In the genomic region with DNA sequence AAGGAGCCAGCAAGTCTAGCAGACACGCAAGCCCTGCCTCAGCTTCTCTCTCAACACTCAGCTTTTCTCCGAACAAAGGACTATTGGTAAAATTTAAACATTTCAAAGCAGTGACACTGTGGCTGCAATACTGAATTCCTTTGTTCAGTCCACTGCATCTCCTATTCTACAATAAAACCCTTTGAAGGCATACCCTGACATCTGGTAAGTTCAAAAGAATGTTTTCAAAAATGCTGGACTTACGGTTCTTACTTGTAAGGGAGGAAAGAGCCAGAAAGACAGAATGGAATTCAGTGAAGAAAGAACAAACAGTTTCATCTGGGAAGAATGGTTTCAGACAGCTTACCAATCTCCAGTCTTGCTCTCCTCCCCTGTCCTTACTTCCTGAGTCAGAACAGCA, we compare ENCODE assay signal across 36 cellular contexts. TPM values are rescaled to one million over a fixed set of nuclear protein-coding genes. Genes with fewer than 3 reads are reported as not detected.
"Had no signal": no experiment of that assay in that cellular context is flagged by ENCODE, and none has a peak within 500 bp of the region (broad histone marks: within the 10 kb centered on the region; RNA-seq: fewer than 3 reads in every experiment).

No MANE protein-coding gene starts in this region.

- H3K27me3 Mint-ChIP-seq: activated CD4-positive, alpha-beta memory T cell treated with anti-CD3 and anti-CD28 coated beads, Interleukin-2, amount 10 ng/mL, durations not matched to agents 7 days and 5 days; activated CD8-positive, alpha-beta memory T cell treated with anti-CD3 and anti-CD28 coated beads, Interleukin-2, amount 10 ng/mL, durations not matched to agents 7 days and 5 days; activated naive CD8-positive, alpha-beta T cell treated with anti-CD3 and anti-CD28 coated beads for 36 hours; activated T-helper 17 cell treated with anti-CD3 and anti-CD28 coated beads, Interleukin-2, amount 50 U/mL, for 72 hours had no signal

- H3K4me1 ChIP-seq: ascending aorta, Peyer's patch had no signal

- DNase-seq: activated CD4-positive, alpha-beta memory T cell treated with anti-CD3 and anti-CD28 coated beads, Interleukin-2, amount 10 ng/mL, durations not matched to agents 7 days and 5 days; activated CD4-positive, alpha-beta T cell treated with anti-CD3 and anti-CD28 coated beads for 1 hour; activated CD4-positive, alpha-beta T cell treated with anti-CD3 and anti-CD28 coated beads for 48 hours; activated CD4-positive, CD25-positive, alpha-beta regulatory T cell; activated CD8-positive, alpha-beta memory T cell treated with anti-CD3 and anti-CD28 coated beads for 24 hours; activated CD8-positive, alpha-beta memory T cell treated with anti-CD3 and anti-CD28 coated beads, Interleukin-2, amount 10 ng/mL, durations not matched to agents 7 days and 5 days; activated CD8-positive, alpha-beta memory T cell treated with anti-CD3 and anti-CD28 coated beads, Interleukin-2, amount 50 U/mL, for 48 hours; activated effector memory CD4-positive, alpha-beta T cell treated with anti-CD3 and anti-CD28 coated beads, Interleukin-2, amount 50 U/mL, for 16 hours; activated naive CD4-positive, alpha-beta T cell; activated naive CD4-positive, alpha-beta T cell treated with anti-CD3 and anti-CD28 coated beads, Interleukin-2, amount 50 U/mL, for 16 hours; activated naive CD8-positive, alpha-beta T cell treated with anti-CD3 and anti-CD28 coated beads for 36 hours; activated T-cell treated with anti-CD3 and anti-CD28 coated beads, Interleukin-2, amount 50 U/mL, for 48 hours; amygdala; NCI-H1092 treated with DMSO at 0.1 percent for 48 hours; NCI-H1417; NCI-H146; NCI-H187; NCI-H2029 treated with DMSO at 0.1 percent for 48 hours; NCI-H2171 treated with DMSO at 0.1 percent for 48 hours; NCI-H2227 treated with DMSO at 0.1 percent for 48 hours; NCI-H446 treated with DMSO at 0.1 percent for 48 hours; NCI-H524; NCI-H69; Peyer's patch; RPMI8226; SIG-M5; SW 1271; T1000; WERI-Rb-1 had no signal

- H3K36me3 ChIP-seq: ascending aorta, cardiac muscle cell, Peyer's patch, WERI-Rb-1 had no signal

- H3K27ac Mint-ChIP-seq: activated CD4-positive, alpha-beta memory T cell treated with anti-CD3 and anti-CD28 coated beads, Interleukin-2, amount 10 ng/mL, durations not matched to agents 7 days and 5 days; activated CD8-positive, alpha-beta memory T cell treated with anti-CD3 and anti-CD28 coated beads, Interleukin-2, amount 10 ng/mL, durations not matched to agents 7 days and 5 days; activated naive CD8-positive, alpha-beta T cell treated with anti-CD3 and anti-CD28 coated beads for 36 hours; activated T-helper 17 cell treated with anti-CD3 and anti-CD28 coated beads, Interleukin-2, amount 50 U/mL, for 72 hours had no signal

- H3K27me3 ChIP-seq: ascending aorta, cardiac muscle cell, Peyer's patch had no signal

- H3K9me3 ChIP-seq: ascending aorta, Peyer's patch had no signal

- H3K27ac ChIP-seq: ascending aorta, cardiac muscle cell, Peyer's patch, WERI-Rb-1 had no signal

- H3K9me3 Mint-ChIP-seq: activated naive CD8-positive, alpha-beta T cell treated with anti-CD3 and anti-CD28 coated beads for 36 hours had no signal

- H3K4me1 Mint-ChIP-seq: activated CD4-positive, alpha-beta memory T cell treated with anti-CD3 and anti-CD28 coated beads, Interleukin-2, amount 10 ng/mL, durations not matched to agents 7 days and 5 days; activated CD8-positive, alpha-beta memory T cell treated with anti-CD3 and anti-CD28 coated beads, Interleukin-2, amount 10 ng/mL, durations not matched to agents 7 days and 5 days; activated naive CD8-positive, alpha-beta T cell treated with anti-CD3 and anti-CD28 coated beads for 36 hours; activated T-helper 17 cell treated with anti-CD3 and anti-CD28 coated beads, Interleukin-2, amount 50 U/mL, for 72 hours had no signal

- H3K4me3 Mint-ChIP-seq: activated CD4-positive, alpha-beta memory T cell treated with anti-CD3 and anti-CD28 coated beads, Interleukin-2, amount 10 ng/mL, durations not matched to agents 7 days and 5 days; activated CD8-positive, alpha-beta memory T cell treated with anti-CD3 and anti-CD28 coated beads, Interleukin-2, amount 10 ng/mL, durations not matched to agents 7 days and 5 days; activated naive CD8-positive, alpha-beta T cell treated with anti-CD3 and anti-CD28 coated beads for 36 hours; activated T-helper 17 cell treated with anti-CD3 and anti-CD28 coated beads, Interleukin-2, amount 50 U/mL, for 72 hours had no signal

- H3K4me3 ChIP-seq: ascending aorta, cardiac muscle cell, K562, Peyer's patch had no signal

- H3K36me3 Mint-ChIP-seq: activated CD8-positive, alpha-beta memory T cell treated with anti-CD3 and anti-CD28 coated beads, Interleukin-2, amount 10 ng/mL, durations not matched to agents 7 days and 5 days; activated naive CD8-positive, alpha-beta T cell treated with anti-CD3 and anti-CD28 coated beads for 36 hours had no signal

RNA-seq across cellular contexts. Expression of a gene that starts 12.7 kb away (rescaled TPM):
- total RNA-seq: activated CD4-positive, alpha-beta memory T cell treated with anti-CD3 and anti-CD28 coated beads, Interleukin-2, amount 10 ng/mL, durations not matched to agents 7 days and 5 days; activated CD8-positive, alpha-beta memory T cell treated with anti-CD3 and anti-CD28 coated beads, Interleukin-2, amount 10 ng/mL, durations not matched to agents 7 days and 5 days; activated naive CD8-positive, alpha-beta T cell treated with anti-CD3 and anti-CD28 coated beads for 36 hours; activated T-helper 17 cell treated with anti-CD3 and anti-CD28 coated beads, Interleukin-2, amount 50 U/mL, for 72 hours; ascending aorta; cardiac muscle cell; K562; M059J; Peyer's patch; T-helper 1 cell treated with Interleukin-12 subunit alpha and Interleukin-12 subunit beta and Interleukin-4 antibody, amounts not matched to agents 30 ng/mL and 1 ng/mL, for 36 hours; T-helper 2 cell treated with Interferon-gamma antibody and Interleukin-4, amounts not matched to agents 100 ng/mL and 5 ng/mL, for 36 hours had no signal

RNA-seq across cellular contexts. Expression of a gene that starts 18.2 kb away (rescaled TPM):
- total RNA-seq: activated CD4-positive, alpha-beta memory T cell treated with anti-CD3 and anti-CD28 coated beads, Interleukin-2, amount 10 ng/mL, durations not matched to agents 7 days and 5 days; activated CD8-positive, alpha-beta memory T cell treated with anti-CD3 and anti-CD28 coated beads, Interleukin-2, amount 10 ng/mL, durations not matched to agents 7 days and 5 days; activated naive CD8-positive, alpha-beta T cell treated with anti-CD3 and anti-CD28 coated beads for 36 hours; activated T-helper 17 cell treated with anti-CD3 and anti-CD28 coated beads, Interleukin-2, amount 50 U/mL, for 72 hours; ascending aorta; cardiac muscle cell; K562; M059J; Peyer's patch; T-helper 1 cell treated with Interleukin-12 subunit alpha and Interleukin-12 subunit beta and Interleukin-4 antibody, amounts not matched to agents 30 ng/mL and 1 ng/mL, for 36 hours; T-helper 2 cell treated with Interferon-gamma antibody and Interleukin-4, amounts not matched to agents 100 ng/mL and 5 ng/mL, for 36 hours had no signal

RNA-seq across cellular contexts. Expression of a gene that starts 20.9 kb away (rescaled TPM):
- total RNA-seq: activated CD4-positive, alpha-beta memory T cell treated with anti-CD3 and anti-CD28 coated beads, Interleukin-2, amount 10 ng/mL, durations not matched to agents 7 days and 5 days; activated CD8-positive, alpha-beta memory T cell treated with anti-CD3 and anti-CD28 coated beads, Interleukin-2, amount 10 ng/mL, durations not matched to agents 7 days and 5 days; activated naive CD8-positive, alpha-beta T cell treated with anti-CD3 and anti-CD28 coated beads for 36 hours; activated T-helper 17 cell treated with anti-CD3 and anti-CD28 coated beads, Interleukin-2, amount 50 U/mL, for 72 hours; ascending aorta; cardiac muscle cell; K562; M059J; Peyer's patch; T-helper 1 cell treated with Interleukin-12 subunit alpha and Interleukin-12 subunit beta and Interleukin-4 antibody, amounts not matched to agents 30 ng/mL and 1 ng/mL, for 36 hours; T-helper 2 cell treated with Interferon-gamma antibody and Interleukin-4, amounts not matched to agents 100 ng/mL and 5 ng/mL, for 36 hours had no signal

RNA-seq across cellular contexts. Expression of a gene that starts 41.1 kb away (rescaled TPM):
- total RNA-seq: activated CD4-positive, alpha-beta memory T cell treated with anti-CD3 and anti-CD28 coated beads, Interleukin-2, amount 10 ng/mL, durations not matched to agents 7 days and 5 days; activated CD8-positive, alpha-beta memory T cell treated with anti-CD3 and anti-CD28 coated beads, Interleukin-2, amount 10 ng/mL, durations not matched to agents 7 days and 5 days; activated naive CD8-positive, alpha-beta T cell treated with anti-CD3 and anti-CD28 coated beads for 36 hours; activated T-helper 17 cell treated with anti-CD3 and anti-CD28 coated beads, Interleukin-2, amount 50 U/mL, for 72 hours; ascending aorta; cardiac muscle cell; K562; M059J; Peyer's patch; T-helper 1 cell treated with Interleukin-12 subunit alpha and Interleukin-12 subunit beta and Interleukin-4 antibody, amounts not matched to agents 30 ng/mL and 1 ng/mL, for 36 hours; T-helper 2 cell treated with Interferon-gamma antibody and Interleukin-4, amounts not matched to agents 100 ng/mL and 5 ng/mL, for 36 hours had no signal

RNA-seq across cellular contexts. Expression of a gene that starts 42.3 kb away (rescaled TPM):
- total RNA-seq: activated CD4-positive, alpha-beta memory T cell treated with anti-CD3 and anti-CD28 coated beads, Interleukin-2, amount 10 ng/mL, durations not matched to agents 7 days and 5 days; activated CD8-positive, alpha-beta memory T cell treated with anti-CD3 and anti-CD28 coated beads, Interleukin-2, amount 10 ng/mL, durations not matched to agents 7 days and 5 days; activated naive CD8-positive, alpha-beta T cell treated with anti-CD3 and anti-CD28 coated beads for 36 hours; activated T-helper 17 cell treated with anti-CD3 and anti-CD28 coated beads, Interleukin-2, amount 50 U/mL, for 72 hours; ascending aorta; cardiac muscle cell; K562; M059J; Peyer's patch; T-helper 1 cell treated with Interleukin-12 subunit alpha and Interleukin-12 subunit beta and Interleukin-4 antibody, amounts not matched to agents 30 ng/mL and 1 ng/mL, for 36 hours; T-helper 2 cell treated with Interferon-gamma antibody and Interleukin-4, amounts not matched to agents 100 ng/mL and 5 ng/mL, for 36 hours had no signal
